14 cellular contexts compared by ENCODE assay signal in the genomic region with DNA sequence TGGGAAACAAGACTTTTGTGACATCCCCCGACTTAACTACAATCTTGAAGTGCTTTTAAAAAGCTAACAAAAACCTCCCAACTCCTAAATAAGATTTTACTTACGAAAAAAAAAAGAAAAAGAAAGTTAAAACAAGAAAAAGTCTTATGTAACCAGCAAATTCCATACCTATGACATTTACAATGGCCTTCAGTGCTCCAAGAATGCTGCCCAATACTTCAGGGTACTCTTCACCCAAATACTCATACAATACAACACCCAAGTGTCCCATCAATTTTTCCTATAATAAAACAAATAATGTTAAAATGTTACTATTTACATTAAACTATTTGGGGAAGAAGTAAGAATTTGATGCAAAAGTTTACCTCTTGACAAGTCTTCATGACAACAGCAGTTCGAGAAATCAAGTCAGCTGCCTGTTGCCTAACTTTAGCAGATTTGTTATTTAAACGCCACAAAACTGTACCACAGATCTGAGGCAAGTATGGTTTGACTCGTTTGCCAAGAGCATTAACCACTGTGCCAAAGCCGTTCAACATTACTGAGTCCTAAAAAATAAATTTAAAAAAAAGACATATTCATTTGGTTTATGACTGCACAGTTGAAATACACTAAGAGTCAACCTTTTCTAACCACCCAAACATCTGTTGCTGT. TPM values are rescaled to one million over a fixed set of nuclear protein-coding genes. Genes with fewer than 3 reads are reported as not detected.
DNase-seq lines count a peak whose midpoint lies in the region; ATAC-seq, FAIRE-seq and TF ChIP-seq lines count a peak whose summit lies in the region.
"Had no signal": no experiment of that assay in that cellular context is flagged by ENCODE, and none has a peak within 500 bp of the region (broad histone marks: within the 10 kb centered on the region; RNA-seq: fewer than 3 reads in every experiment).

No MANE protein-coding gene starts in this region.

- intact Hi-C loops in HepG2 (cut with micrococcal nuclease; ENCODE audit: unreplicated experiment) (loop anchor here (10.0 kb wide), 1 partner anchor 305 kb away; the partner anchor contains the start of gene MARS2), right lobe of liver (cut with DNase I) (loop anchor here (10.0 kb wide), 2 partner anchors 75 to 85 kb away; no protein-coding TSS in a partner anchor)

- 94% methylated on average over 6 of the region's 6 CpGs for WGBS in HepG2 (ENCODE audit: low lambda C conversion rate)
- WGBS in right lobe of liver (ENCODE audit: insufficient coverage, low coverage, low lambda C conversion rate, missing lambda C conversion rate), result 72% methylated on average over 6 of the region's 6 CpGs

- no peak overlapping the region for H3K27ac ChIP-seq in HepG2 (ENCODE audit: extremely low read length, insufficient read depth, low read length)
- H3K27ac ChIP-seq in right lobe of liver, result no peak overlapping the region
- H3K27ac ChIP-seq in thoracic aorta, result peak overlapping the region; percentile 32 to 47

- DNase-seq in HepG2 (ENCODE audit: low spot score), result no peak
- DNase-seq in right lobe of liver, result no peak
- peak; percentile 39 for DNase-seq in HS-5 (ENCODE audit: low read depth)
- no peak for DNase-seq in central memory CD8-positive, alpha-beta T cell (ENCODE audit: low spot score in 2 of 2)
- DNase-seq in thoracic aorta (ENCODE audit: low spot score), result no peak
- no peak for DNase-seq in occipital lobe (lab: John Stamatoyannopoulos, UW)
- DNase-seq in NCI-H446 treated with DMSO at 0.1 percent for 48 hours (lab: John Stamatoyannopoulos, UW), result no peak
- DNase-seq: BE2C; CD4-positive, alpha-beta memory T cell; H9; NCI-H1436; NCI-H2227 treated with DMSO at 0.1 percent for 48 hours had no signal

- in situ Hi-C loops in HepG2 (cut with HindIII; ENCODE audit: extremely low pct_ligation_motif_present, low pct_unique_long_range_greater_than_20kb), result loop anchor here (5.0 to 25.0 kb wide), 2 partner anchors 87 to 638 kb away; no protein-coding TSS in a partner anchor

- H3K4me2 ChIP-seq in HepG2 (ENCODE audit: low read depth, low read length), result no peak overlapping the region

- FAIRE-seq in HepG2 (lab: Jason Lieb, UNC), result no peak
- FAIRE-seq: D721Med had no signal

- H3K27me3 Mint-ChIP-seq in central memory CD8-positive, alpha-beta T cell, result no peaks in the 10 kb centered on the region
- H3K27me3 Mint-ChIP-seq: CD4-positive, alpha-beta memory T cell had no signal

- no peak overlapping the region for H2AFZ ChIP-seq in HepG2 (ENCODE audit: low read length)

- no peak for TF ChIP-seq CTCF in HepG2 (CRISPR knock-in tag; IDR thresholded peaks at IDR 0.05)
- TF ChIP-seq CTCF in right lobe of liver (IDR thresholded peaks at IDR 0.05), result no peak
- TF ChIP-seq CTCF in thoracic aorta (IDR thresholded peaks at IDR 0.05), result no peak

- TF ChIP-seq EP300 in HepG2 (IDR thresholded peaks at IDR 0.05; ENCODE audit: low read depth in 2 of 2, low read length in 2 of 2), result no peak
- TF ChIP-seq EP300 in HepG2 (CRISPR knock-in tag; IDR thresholded peaks at IDR 0.05; ENCODE audit: borderline replicate concordance), result no peak

- H3K9me3 ChIP-seq in HepG2 (ENCODE audit: low read length) (no peaks in the 10 kb centered on the region), right lobe of liver (no peaks in the 10 kb centered on the region), thoracic aorta (no peaks in the 10 kb centered on the region)
- H3K9me3 ChIP-seq: BE2C had no signal

- no peaks in the 10 kb centered on the region for H3K9me3 Mint-ChIP-seq in central memory CD8-positive, alpha-beta T cell
- H3K9me3 Mint-ChIP-seq: H9 had no signal

- POLR2A ChIA-PET in HepG2 (lab: Yijun Ruan, JAX), result no interaction called here

- H4K20me1 ChIP-seq in HepG2 (ENCODE audit: insufficient read depth, low read length), result no peaks in the 10 kb centered on the region; the same call in 1 of the 2 replicates

- H3K9ac ChIP-seq in HepG2 (ENCODE audit: insufficient read depth, low read depth, low read length), result no peak overlapping the region

- TF ChIP-seq POLR2A in HepG2 (IDR thresholded peaks at IDR 0.05; ENCODE audit: insufficient read depth in 1 of 2, low read depth in 2 of 2, low read length in 2 of 2) (no peak), right lobe of liver (IDR thresholded peaks at IDR 0.05) (no peak)

- ATAC-seq in HepG2, result no peak
- no peak for ATAC-seq in right lobe of liver
- no peak for ATAC-seq in central memory CD8-positive, alpha-beta T cell (replicated peaks; ENCODE audit: extremely low read depth, poor library complexity, severe bottlenecking)
- ATAC-seq in thoracic aorta (ENCODE audit: insufficient number of reproducible peaks, low FRiP score, low read depth), result no peak
- no peak for ATAC-seq in HG03520 (IDR thresholded peaks at IDR 0.05; ENCODE audit: unreplicated experiment)

- peak overlapping the region; percentile 80 for H3K27ac Mint-ChIP-seq in central memory CD8-positive, alpha-beta T cell (ENCODE audit: low read depth)
- H3K27ac Mint-ChIP-seq: CD4-positive, alpha-beta memory T cell had no signal

- H3K4me1 ChIP-seq in HepG2 (ENCODE audit: insufficient read depth, low read length) (no peaks in the 10 kb centered on the region), right lobe of liver (no peaks in the 10 kb centered on the region), thoracic aorta (ENCODE audit: control insufficient read depth in 1 of 2, low read depth in 2 of 2) (peaks cover 6 to 17% of the 10 kb centered on the region in 2 donors)
- H3K4me1 ChIP-seq: BE2C had no signal

- H3K4me3 Mint-ChIP-seq in central memory CD8-positive, alpha-beta T cell, result no peak overlapping the region
- H3K4me3 Mint-ChIP-seq: CD4-positive, alpha-beta memory T cell; H9 had no signal

- H3K36me3 ChIP-seq in HepG2 (replicated peaks in 1 of 2; ENCODE audit: control insufficient read depth in 1 of 2, insufficient read depth in 2 of 2, low read length in 2 of 2) (peaks cover 38 to 93% of the 10 kb centered on the region in 2 experiments), right lobe of liver (peaks cover 16 to 100% (median 68%) of the 10 kb centered on the region in 4 donors), thoracic aorta (peaks cover 75% of the 10 kb centered on the region)

- H3K4me3 ChIP-seq in HepG2 (replicated peaks in 1 of 3; ENCODE audit: insufficient read depth in 1 of 3, low read depth in 2 of 3, low read length in 3 of 3), result no peak overlapping the region
- no peak overlapping the region for H3K4me3 ChIP-seq in right lobe of liver
- H3K4me3 ChIP-seq in thoracic aorta, result no peak overlapping the region

- CTCF ChIA-PET in HepG2 (lab: Yijun Ruan, JAX; ENCODE audit: low intra/inter-chr PET ratio, low total read pairs), result no interaction called here

- no peaks in the 10 kb centered on the region for H3K79me2 ChIP-seq in HepG2 (ENCODE audit: insufficient read depth, low read length)

- BruUV-seq in HepG2 (replicated peaks; lab: Mats Ljungman, UMichigan), result no TSS peak

- H3K27me3 ChIP-seq in HepG2 (ENCODE audit: control insufficient read depth in 1 of 2, insufficient read depth in 2 of 2, low read length in 2 of 2), result no peaks in the 10 kb centered on the region
- no peaks in the 10 kb centered on the region for H3K27me3 ChIP-seq in right lobe of liver
- no peaks in the 10 kb centered on the region for H3K27me3 ChIP-seq in thoracic aorta (replicated peaks; ENCODE audit: insufficient read depth)
- H3K27me3 ChIP-seq: BE2C had no signal

- TF ChIP-seq RAD21 in HepG2 (CRISPR knock-in tag; IDR thresholded peaks at IDR 0.05), result no peak

- peaks cover 90% of the 10 kb centered on the region for H3K36me3 Mint-ChIP-seq in central memory CD8-positive, alpha-beta T cell (ENCODE audit: insufficient read depth)

- peaks cover 5% of the 10 kb centered on the region for H3K4me1 Mint-ChIP-seq in central memory CD8-positive, alpha-beta T cell
- H3K4me1 Mint-ChIP-seq: H9 had no signal

RNA-seq across cellular contexts. Expression of gene SF3B1, which starts 34.8 kb away (rescaled TPM):
- total RNA-seq in HepG2 (2016; rRNA removed; fragmentation: Illumina TruSeq; extraction: Trizol) (387 and 499 TPM in 2 replicates), right lobe of liver (100 to 1,000 TPM in 3 of 6 experiments, 10 to 100 TPM in 3; 74.6 to 113 (median 100) TPM), thoracic aorta (100 to 1,000 TPM; 259 to 506 TPM), occipital lobe (394 TPM)
- total RNA-seq in HepG2 (2016; cell fraction: cytosol; rRNA removed; fragmentation: Illumina TruSeq; extraction: Trizol; ENCODE audit: low read depth), result 16.2 and 16.5 TPM in 2 replicates
- total RNA-seq in HepG2 (2016; cell fraction: insoluble cytoplasmic fraction; rRNA removed; fragmentation: Illumina TruSeq; extraction: Trizol), result 367 and 489 TPM in 2 replicates
- 49.3 and 53.4 TPM in 2 replicates for total RNA-seq in HepG2 (2016; cell fraction: membrane; rRNA removed; fragmentation: Illumina TruSeq; extraction: Trizol)
- total RNA-seq in HepG2 (2016; cell fraction: nucleus; rRNA removed; fragmentation: Illumina TruSeq; extraction: Trizol), result 418 and 502 TPM in 2 replicates
- polyA plus RNA-seq in HepG2 (2011; rRNA removed), result 677 and 750 TPM in 2 replicates
- polyA plus RNA-seq in HepG2 (2011; cell fraction: cytosol; rRNA removed), result 115 and 183 TPM in 2 replicates
- polyA plus RNA-seq in HepG2 (2011; cell fraction: nucleus; rRNA removed), result 1,965 and 2,535 TPM in 2 replicates
- 375 and 468 TPM in 2 replicates for polyA plus RNA-seq in HepG2 (2012)
- 9.7 and 15.8 TPM in 2 replicates for polyA plus RNA-seq in HepG2 (2016; cell fraction: cytosol; fragmentation: Illumina TruSeq; extraction: Trizol; ENCODE audit: low read depth)
- polyA plus RNA-seq in HepG2 (2016; cell fraction: insoluble cytoplasmic fraction; fragmentation: Illumina TruSeq; extraction: Trizol; ENCODE audit: low read depth), result 424 and 448 TPM in 2 replicates
- polyA plus RNA-seq in HepG2 (2016; cell fraction: membrane; fragmentation: Illumina TruSeq; extraction: Trizol; ENCODE audit: low read depth), result 27.7 and 44.3 TPM in 2 replicates
- 790 and 818 TPM in 2 replicates for polyA plus RNA-seq in HepG2 (2016; cell fraction: nucleus; fragmentation: Illumina TruSeq; extraction: Trizol; ENCODE audit: insufficient read depth, low read depth)
- polyA minus RNA-seq in HepG2 (2011; rRNA and poly(A)+ RNA removed; ENCODE audit: low replicate concordance), result 198 and 376 TPM in 2 replicates
- 123 TPM in 2 replicates for polyA minus RNA-seq in HepG2 (2011; cell fraction: cytosol; rRNA and poly(A)+ RNA removed)
- 1,412 and 1,821 TPM in 2 replicates for polyA minus RNA-seq in HepG2 (2011; cell fraction: nucleus; rRNA and poly(A)+ RNA removed)

RNA-seq across cellular contexts. Expression of gene COQ10B, which starts 53.3 kb away (rescaled TPM):
- total RNA-seq in HepG2 (2016; rRNA removed; fragmentation: Illumina TruSeq; extraction: Trizol), result 34.9 and 41.8 TPM in 2 replicates
- 13.9 and 15.1 TPM in 2 replicates for total RNA-seq in HepG2 (2016; cell fraction: cytosol; rRNA removed; fragmentation: Illumina TruSeq; extraction: Trizol; ENCODE audit: low read depth)
- 36.3 and 46.6 TPM in 2 replicates for total RNA-seq in HepG2 (2016; cell fraction: insoluble cytoplasmic fraction; rRNA removed; fragmentation: Illumina TruSeq; extraction: Trizol)
- 27.0 and 28.4 TPM in 2 replicates for total RNA-seq in HepG2 (2016; cell fraction: membrane; rRNA removed; fragmentation: Illumina TruSeq; extraction: Trizol)
- total RNA-seq in HepG2 (2016; cell fraction: nucleus; rRNA removed; fragmentation: Illumina TruSeq; extraction: Trizol), result 17.9 and 20.6 TPM in 2 replicates
- 4.2 and 4.6 TPM in 2 replicates for polyA plus RNA-seq in HepG2 (2011; rRNA removed)
- polyA plus RNA-seq in HepG2 (2011; cell fraction: cytosol; rRNA removed), result 2.2 and 4.2 TPM in 2 replicates
- 2.8 and 3.0 TPM in 2 replicates for polyA plus RNA-seq in HepG2 (2011; cell fraction: nucleus; rRNA removed)
- 15.3 and 22.1 TPM in 2 replicates for polyA plus RNA-seq in HepG2 (2012)
- polyA plus RNA-seq in HepG2 (2016; cell fraction: cytosol; fragmentation: Illumina TruSeq; extraction: Trizol; ENCODE audit: low read depth), result 3.0 and 3.1 TPM in 2 replicates
- 36.5 and 43.5 TPM in 2 replicates for polyA plus RNA-seq in HepG2 (2016; cell fraction: insoluble cytoplasmic fraction; fragmentation: Illumina TruSeq; extraction: Trizol; ENCODE audit: low read depth)
- polyA plus RNA-seq in HepG2 (2016; cell fraction: membrane; fragmentation: Illumina TruSeq; extraction: Trizol; ENCODE audit: low read depth), result 6.5 and 8.6 TPM in 2 replicates
- 16.1 and 16.4 TPM in 2 replicates for polyA plus RNA-seq in HepG2 (2016; cell fraction: nucleus; fragmentation: Illumina TruSeq; extraction: Trizol; ENCODE audit: insufficient read depth, low read depth)
- 2.2 and 8.1 TPM in 2 replicates for polyA minus RNA-seq in HepG2 (2011; rRNA and poly(A)+ RNA removed; ENCODE audit: low replicate concordance)
- polyA minus RNA-seq in HepG2 (2011; cell fraction: cytosol; rRNA and poly(A)+ RNA removed), result 6.9 and 8.3 TPM in 2 replicates
- 25.2 and 29.4 TPM in 2 replicates for polyA minus RNA-seq in HepG2 (2011; cell fraction: nucleus; rRNA and poly(A)+ RNA removed)
- total RNA-seq in right lobe of liver, result 10 to 100 TPM; 11.7 to 23.7 (median 17.1) TPM
- total RNA-seq in thoracic aorta, result 10 to 100 TPM; 41.6 to 42.8 TPM
- 31.7 TPM for total RNA-seq in occipital lobe

Comparison
In these comparisons a context has a peak if more than half of its experiments do, and no peak if none do; other contexts are left out.
1. H3K27ac ChIP-seq: peak in thoracic aorta (2 of 2); none in HepG2 (single experiment) and right lobe of liver (0 of 3).